ENCODE assay signal across 8 cellular contexts in the genomic region with DNA sequence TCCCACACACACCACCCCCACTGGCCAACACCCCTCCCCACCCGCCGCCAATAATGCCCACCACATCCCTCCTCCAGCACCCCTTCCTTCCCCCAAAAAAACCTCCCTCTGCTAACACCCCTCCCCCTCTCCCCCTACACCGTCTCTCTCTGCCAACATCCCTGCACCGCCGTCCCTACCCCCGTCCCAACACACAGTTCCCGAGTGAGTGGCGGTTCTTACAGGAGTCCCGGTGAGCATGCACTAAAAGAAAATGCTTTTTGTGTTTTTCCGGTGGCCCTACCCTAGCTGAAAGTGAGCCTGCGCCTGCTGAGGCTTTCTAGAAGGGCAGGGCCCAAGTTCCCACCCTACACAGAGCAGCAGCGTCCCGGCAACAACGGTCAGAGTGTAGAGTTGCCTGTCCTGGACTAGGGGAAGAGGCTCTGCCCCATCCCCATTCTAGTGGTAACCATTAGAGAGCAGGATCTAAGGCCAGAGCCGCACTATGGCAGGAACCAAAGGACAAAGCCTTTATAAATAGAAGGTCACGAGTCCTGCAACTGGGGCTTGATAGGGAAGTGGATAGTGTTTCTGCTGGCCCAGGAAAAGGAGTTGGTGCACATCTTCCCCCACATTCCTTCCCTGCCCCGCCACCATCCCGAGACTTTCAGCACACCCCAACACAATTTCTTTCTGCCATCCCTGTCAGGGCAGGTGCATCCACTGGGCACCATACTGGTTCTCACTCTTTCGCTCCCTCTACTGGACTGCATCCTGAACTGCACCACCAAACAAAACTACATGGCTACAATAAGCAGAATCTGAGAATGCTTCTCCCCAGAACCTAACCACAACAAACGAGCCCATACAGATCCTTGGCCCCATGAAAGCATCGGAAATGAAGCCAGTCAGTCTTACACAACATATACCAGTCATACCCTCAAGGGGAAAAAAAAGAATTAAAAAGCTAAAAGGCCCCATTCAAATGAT.
DNase-seq lines count a peak whose midpoint lies in the region; TF ChIP-seq lines count a peak whose summit lies in the region.

No MANE protein-coding gene starts in this region.

- H3K36me3 Mint-ChIP-seq in HFFc6 (ENCODE audit: low read depth), result no peaks in the 10 kb centered on the region

- peak; percentile 52 for TF ChIP-seq CTCF in HFFc6 (IDR thresholded peaks at IDR 0.05)

- no peak overlapping the region for H3K27ac Mint-ChIP-seq in HFFc6

- no peaks in the 10 kb centered on the region; the same call in 1 of the 2 replicates for H3K27me3 Mint-ChIP-seq in HFFc6 (ENCODE audit: insufficient read depth)

- DNase-seq in AG08395 (ENCODE audit: low spot score), result peak; percentile 18
- DNase-seq in GM03348 (ENCODE audit: low spot score), result peak; percentile 35
- DNase-seq in HFFc6, result no peak
- DNase-seq in NCI-H2227 (lab: John Stamatoyannopoulos, UW; ENCODE audit: unreplicated experiment), result peak; percentile 47
- peak; percentile 16 for DNase-seq in activated T-cell treated with anti-CD3 and anti-CD28 coated beads for 48 hours (ENCODE audit: low read depth)
- peak; percentile 21 for DNase-seq in globus pallidus (ENCODE audit: low spot score)
- peak; percentile 32 for DNase-seq in stimulated activated CD4-positive, alpha-beta T cell treated with anti-CD3 and anti-CD28 coated beads, Interleukin-4, amount 100 ng/mL, for 24 hours
- DNase-seq in NCI-H2029 (lab: John Stamatoyannopoulos, UW), result no peak

- no peaks in the 10 kb centered on the region for H3K9me3 Mint-ChIP-seq in HFFc6

- H3K4me3 Mint-ChIP-seq in HFFc6, result no peak overlapping the region

- H3K4me1 Mint-ChIP-seq in HFFc6 (ENCODE audit: low read depth), result no peaks in the 10 kb centered on the region

Comparison
In these comparisons a context has a peak if more than half of its experiments do, and no peak if none do; other contexts are left out.
1. DNase-seq: peak in AG08395 (single experiment), GM03348 (single experiment), NCI-H2227 (single experiment), activated T-cell treated with anti-CD3 and anti-CD28 coated beads for 48 hours (single experiment), globus pallidus (single experiment) and stimulated activated CD4-positive, alpha-beta T cell treated with anti-CD3 and anti-CD28 coated beads, Interleukin-4, amount 100 ng/mL, for 24 hours (single experiment); none in HFFc6 (single experiment) and NCI-H2029 (single experiment).